In the genomic region with DNA sequence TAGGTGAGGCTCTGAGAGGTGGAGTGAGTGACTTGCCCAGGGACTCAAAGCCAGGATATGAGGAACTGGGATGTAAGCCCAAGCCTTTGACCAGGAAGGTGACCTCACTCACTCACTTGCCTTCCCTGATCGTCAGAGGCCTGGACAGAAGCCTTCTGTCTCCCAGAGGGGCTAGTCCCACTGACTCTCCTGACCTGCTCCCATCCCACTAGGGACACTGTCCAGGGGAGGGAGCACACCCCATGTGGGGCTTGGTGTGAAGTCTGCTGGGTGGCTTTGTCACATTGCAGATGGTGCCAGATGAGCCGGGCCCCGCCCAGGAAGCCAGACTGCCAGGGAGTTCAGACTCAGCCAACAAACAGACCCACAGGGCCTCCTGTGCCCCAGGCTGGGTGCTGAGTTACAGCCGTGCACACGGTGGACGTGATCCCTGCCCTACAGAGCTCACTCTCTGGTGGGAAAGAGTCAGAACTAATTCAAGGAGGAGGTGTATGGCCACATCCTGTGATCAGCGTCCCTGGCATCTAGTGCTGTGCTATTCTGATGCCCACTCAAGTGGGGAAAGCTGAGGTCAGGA, we compare ENCODE assay signal across 9 cellular contexts. TPM values are rescaled to one million over a fixed set of nuclear protein-coding genes. Genes with fewer than 3 reads are reported as not detected.
DNase-seq lines count a peak whose midpoint lies in the region; TF ChIP-seq lines count a peak whose summit lies in the region.
"Had no signal": no experiment of that assay in that cellular context is flagged by ENCODE, and none has a peak within 500 bp of the region (broad histone marks: within the 10 kb centered on the region; RNA-seq: fewer than 3 reads in every experiment).

No MANE protein-coding gene starts in this region.

- DNase-seq in EH (ENCODE audit: low read depth) (peak; percentile 61), MG63 (peak; percentile 85), breast epithelium (ENCODE audit: low spot score in 2 of 2) (no peak), lung microvascular endothelial cell (ENCODE audit: low read depth in 2 of 2) (peak; percentile 27 to 61), NCI-H2029 (lab: John Stamatoyannopoulos, UW) (no peak), hepatic stellate cell (ENCODE audit: low spot score) (no peak), Caco-2 (no peak)
- DNase-seq: KBM-7 had no signal

- H3K27ac ChIP-seq in breast epithelium = peak overlapping the region; percentile 21 to 43

- no peak overlapping the region for H3K4me3 Mint-ChIP-seq in Caco-2 (ENCODE audit: unreplicated experiment)
- H3K4me3 Mint-ChIP-seq: activated naive CD8-positive, alpha-beta T cell had no signal

- H3K9me3 Mint-ChIP-seq in Caco-2 (ENCODE audit: unreplicated experiment) = no peaks in the 10 kb centered on the region

- H3K36me3 ChIP-seq in MG63 = no peaks in the 10 kb centered on the region
- no peaks in the 10 kb centered on the region for H3K36me3 ChIP-seq in breast epithelium
- H3K36me3 ChIP-seq in Caco-2 (ENCODE audit: control insufficient read depth, insufficient read depth, low read length) = no peaks in the 10 kb centered on the region

- H3K27me3 Mint-ChIP-seq in Caco-2 (ENCODE audit: insufficient read depth, unreplicated experiment) = peaks cover 4% of the 10 kb centered on the region

- no peak overlapping the region for H3K4me3 ChIP-seq in MG63
- no peak overlapping the region for H3K4me3 ChIP-seq in breast epithelium
- H3K4me3 ChIP-seq in Caco-2 (ENCODE audit: low read depth, low read length) = no peak overlapping the region

- no peaks in the 10 kb centered on the region for H3K4me1 Mint-ChIP-seq in Caco-2 (ENCODE audit: low read depth, unreplicated experiment)

- H3K9me3 ChIP-seq in MG63 = no peaks in the 10 kb centered on the region
- H3K9me3 ChIP-seq in breast epithelium = no peaks in the 10 kb centered on the region
- no peaks in the 10 kb centered on the region for H3K9me3 ChIP-seq in Caco-2

- H3K4me1 ChIP-seq in breast epithelium (no peaks in the 10 kb centered on the region), Caco-2 (no peaks in the 10 kb centered on the region)

- CTCF ChIA-PET in Caco-2 (lab: Charles Lee) = interaction anchor here (0.9 kb wide), 1 partner anchor 113 kb away, joined by 3 read pairs; no protein-coding TSS in a partner anchor

- TF ChIP-seq POLR2A in breast epithelium (IDR thresholded peaks at IDR 0.05) = no peak

- no peak overlapping the region for H3K27ac Mint-ChIP-seq in Caco-2 (ENCODE audit: unreplicated experiment)
- H3K27ac Mint-ChIP-seq: activated naive CD8-positive, alpha-beta T cell had no signal

- intact Hi-C loops in breast epithelium (cut with DNase I; ENCODE audit: low total_unique reads) (no loop called here), Caco-2 (cut with micrococcal nuclease; ENCODE audit: unreplicated experiment) (no loop called here)

- no TSS peak for BruUV-seq in Caco-2 (replicated peaks; lab: Mats Ljungman, UMichigan)

- POLR2A ChIA-PET in Caco-2 (lab: Charles Lee) = no interaction called here

- TF ChIP-seq CTCF in breast epithelium (IDR thresholded peaks at IDR 0.05) = no peak
- TF ChIP-seq CTCF in Caco-2 (IDR thresholded peaks at IDR 0.05; ENCODE audit: insufficient read depth in 1 of 2, low read depth in 1 of 2, low read length in 1 of 2, severe bottlenecking in 1 of 2, unreplicated experiment in 1 of 2) = no peak

- no peaks in the 10 kb centered on the region for H3K36me3 Mint-ChIP-seq in Caco-2 (ENCODE audit: insufficient read depth, unreplicated experiment)
- H3K36me3 Mint-ChIP-seq: activated naive CD8-positive, alpha-beta T cell had no signal

- H3K27me3 ChIP-seq in MG63 (no peaks in the 10 kb centered on the region), breast epithelium (peaks cover 0 to 16% of the 10 kb centered on the region in 2 donors), Caco-2 (replicated peaks; ENCODE audit: control insufficient read depth, insufficient read depth, low read length) (no peaks in the 10 kb centered on the region)

RNA-seq across cellular contexts. Expression of gene MMAB, which starts 28.3 kb away (rescaled TPM):
- total RNA-seq in MG63 (2014; rRNA removed; shearing (Covaris generic); ENCODE audit: low replicate concordance) = 48.5 and 68.3 TPM in 2 replicates
- 10 to 100 TPM; 23.9 to 29.1 (median 28.6) TPM for total RNA-seq in breast epithelium
- total RNA-seq in lung microvascular endothelial cell = 10.5 and 22.0 TPM in 2 replicates
- 42.3 and 48.9 TPM in 2 replicates for total RNA-seq in Caco-2 (2022)

RNA-seq across cellular contexts. Expression of gene MVK, which starts 28.6 kb away (rescaled TPM):
- total RNA-seq in MG63 (2014; rRNA removed; shearing (Covaris generic); ENCODE audit: low replicate concordance) = 16.3 and 29.8 TPM in 2 replicates
- total RNA-seq in breast epithelium = 10 to 100 TPM in 2 of 3 donors, 1 to 10 TPM in 1; 8.8 to 18.4 (median 17.6) TPM
- 6.7 and 9.6 TPM in 2 replicates for total RNA-seq in lung microvascular endothelial cell
- 28.4 and 28.9 TPM in 2 replicates for total RNA-seq in Caco-2 (2022)

Comparison
In these comparisons a context has a peak if more than half of its experiments do, and no peak if none do; other contexts are left out.
1. DNase-seq: peak in EH (single experiment), MG63 (single experiment) and lung microvascular endothelial cell (2 of 2); none in breast epithelium (0 of 2), NCI-H2029 (single experiment), hepatic stellate cell (single experiment) and Caco-2 (0 of 2).